ENCODE assay signal across 21 cellular contexts in the genomic region with DNA sequence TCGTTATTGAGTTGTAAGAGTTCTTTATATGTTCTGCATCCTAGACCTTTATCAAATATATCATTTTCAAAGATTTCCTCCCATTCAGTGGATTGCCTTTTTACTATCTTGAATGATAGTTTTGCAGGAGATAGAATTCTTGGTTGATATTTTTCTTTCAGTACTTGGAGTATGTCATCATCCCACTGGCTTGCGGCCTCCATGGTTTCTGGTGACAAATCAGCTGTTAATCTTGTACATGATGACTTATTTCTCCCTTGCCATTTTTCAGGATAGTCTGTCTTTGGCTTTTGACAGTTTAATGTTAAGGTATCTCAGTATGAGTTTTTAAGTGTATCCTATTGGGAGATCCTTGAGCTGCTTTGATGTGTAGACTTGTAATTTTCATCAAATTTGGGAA. TPM values are rescaled to one million over a fixed set of nuclear protein-coding genes. Genes with fewer than 3 reads are reported as not detected.
A peak's percentile ranks its signal among the peaks of the same experiment; 100 is the strongest.
DNase-seq lines count a peak whose midpoint lies in the region; ATAC-seq, FAIRE-seq and TF ChIP-seq lines count a peak whose summit lies in the region.
"Had no signal": no experiment of that assay in that cellular context is flagged by ENCODE, and none has a peak within 500 bp of the region (broad histone marks: within the 10 kb centered on the region; RNA-seq: fewer than 3 reads in every experiment).

No MANE protein-coding gene starts in this region.

- H2AFZ ChIP-seq in HepG2 (ENCODE audit: low read length) = no peak overlapping the region

- ATAC-seq in HepG2 (no peak), right lobe of liver (no peak)

- TF ChIP-seq RAD21 in HepG2 (CRISPR knock-in tag; IDR thresholded peaks at IDR 0.05) = no peak

- H3K4me3 Mint-ChIP-seq in chondrocyte (ENCODE audit: unreplicated experiment) = no peak overlapping the region
- H3K4me3 Mint-ChIP-seq: HFFc6 had no signal

- H3K27me3 ChIP-seq in HepG2 (ENCODE audit: control insufficient read depth in 1 of 2, insufficient read depth in 2 of 2, low read length in 2 of 2) (no peaks in the 10 kb centered on the region), right lobe of liver (no peaks in the 10 kb centered on the region), stomach (no peaks in the 10 kb centered on the region)

- CTCF ChIA-PET in HepG2 (lab: Yijun Ruan, JAX; ENCODE audit: low intra/inter-chr PET ratio, low total read pairs) = no interaction called here
- CTCF ChIA-PET in HEK293 (lab: Yijun Ruan, JAX) = no interaction called here

- H3K9ac ChIP-seq in HepG2 (ENCODE audit: insufficient read depth, low read depth, low read length) = no peak overlapping the region

- POLR2A ChIA-PET in HepG2 (lab: Yijun Ruan, JAX) (interaction anchor here (0.5 kb wide), 1 partner anchor 17 kb away, joined by 3 read pairs; no protein-coding TSS in a partner anchor), HEK293 (lab: Yijun Ruan, JAX) (interaction anchor here (0.7 to 1.4 kb wide), 2 partner anchors 9 to 1314 kb away, joined by 3 to 5 read pairs; a partner anchor contains a TSS)

- no TSS peak for BruUV-seq in HepG2 (replicated peaks; lab: Mats Ljungman, UMichigan)

- no peaks in the 10 kb centered on the region for H3K27me3 Mint-ChIP-seq in chondrocyte (ENCODE audit: low read depth)

- H4K20me1 ChIP-seq in HepG2 (ENCODE audit: insufficient read depth, low read length) = no peaks in the 10 kb centered on the region

- TF ChIP-seq POLR2A in HepG2 (IDR thresholded peaks at IDR 0.05; ENCODE audit: insufficient read depth in 1 of 2, low read depth in 2 of 2, low read length in 2 of 2) (no peak), right lobe of liver (IDR thresholded peaks at IDR 0.05) (no peak), stomach (IDR thresholded peaks at IDR 0.05) (no peak)

- intact Hi-C loops in HepG2 (cut with micrococcal nuclease; ENCODE audit: unreplicated experiment) (no loop called here), right lobe of liver (cut with DNase I) (no loop called here), stomach (cut with DNase I; ENCODE audit: low total_unique reads) (no loop called here)

- H3K27ac Mint-ChIP-seq in chondrocyte (ENCODE audit: unreplicated experiment) = no peak overlapping the region
- H3K27ac Mint-ChIP-seq: HFFc6 had no signal

- no peak overlapping the region for H3K4me3 ChIP-seq in HepG2 (replicated peaks in 1 of 3; ENCODE audit: insufficient read depth in 1 of 3, low read depth in 2 of 3, low read length in 3 of 3)
- H3K4me3 ChIP-seq in right lobe of liver = no peak overlapping the region
- H3K4me3 ChIP-seq in HEK293 (ENCODE audit: low read depth, low read length) = no peak overlapping the region
- H3K4me3 ChIP-seq in stomach = no peak overlapping the region

- H3K4me2 ChIP-seq in HepG2 (ENCODE audit: low read depth, low read length) = no peak overlapping the region

- no peaks in the 10 kb centered on the region for H3K79me2 ChIP-seq in HepG2 (ENCODE audit: insufficient read depth, low read length)

- H3K4me1 Mint-ChIP-seq in chondrocyte (ENCODE audit: low read depth) = no peaks in the 10 kb centered on the region

- no peak for TF ChIP-seq CTCF in HepG2 (CRISPR knock-in tag; IDR thresholded peaks at IDR 0.05)
- no peak for TF ChIP-seq CTCF in right lobe of liver (IDR thresholded peaks at IDR 0.05)
- TF ChIP-seq CTCF in HEK293 (tag by site-specific recombination; IDR thresholded peaks at IDR 0.05) = no peak
- no peak for TF ChIP-seq CTCF in stomach (IDR thresholded peaks at IDR 0.05)
- no peak for TF ChIP-seq CTCF in chondrocyte (IDR thresholded peaks at IDR 0.05)

- in situ Hi-C loops in HepG2 (cut with HindIII; ENCODE audit: extremely low pct_ligation_motif_present, low pct_unique_long_range_greater_than_20kb) = no loop called here

- H3K9me3 ChIP-seq in HepG2 (ENCODE audit: low read length) (peaks cover 53% of the 10 kb centered on the region), right lobe of liver (peaks cover 0 to 44% (median 30%) of the 10 kb centered on the region in 4 donors), HEK293 (ENCODE audit: control insufficient read depth, insufficient read depth, low read depth, low read length) (no peaks in the 10 kb centered on the region), stomach (peaks cover 55 to 92% (median 80%) of the 10 kb centered on the region in 4 donors)

- no peak for FAIRE-seq in HepG2 (lab: Jason Lieb, UNC)
- FAIRE-seq: GM12891, GM19239, RCC 7860 had no signal

- 98% methylated on average over 2 of the region's 2 CpGs for WGBS in HepG2 (ENCODE audit: low lambda C conversion rate)
- 88% methylated on average over 2 of the region's 2 CpGs for WGBS in right lobe of liver (ENCODE audit: insufficient coverage, low coverage, low lambda C conversion rate, missing lambda C conversion rate)
- 94 to 99% (median 98%) methylated on average over 2 of the region's 2 CpGs for WGBS in stomach, 5 donors

- H3K4me1 ChIP-seq in HepG2 (ENCODE audit: insufficient read depth, low read length) (no peaks in the 10 kb centered on the region), right lobe of liver (no peaks in the 10 kb centered on the region), HEK293 (ENCODE audit: control insufficient read depth, insufficient read depth, low read length) (no peaks in the 10 kb centered on the region), stomach (no peaks in the 10 kb centered on the region)

- H3K36me3 ChIP-seq in HepG2 (replicated peaks in 1 of 2; ENCODE audit: control insufficient read depth in 1 of 2, insufficient read depth in 2 of 2, low read length in 2 of 2) (peaks cover 29 to 82% of the 10 kb centered on the region in 2 experiments), right lobe of liver (peaks cover 19 to 82% (median 73%) of the 10 kb centered on the region in 4 donors), HEK293 (ENCODE audit: control insufficient read depth in 2 of 2, insufficient read depth in 1 of 2, low read length in 2 of 2) (peaks cover 39 to 98% of the 10 kb centered on the region in 2 experiments), stomach (peaks cover 97 to 100% (median 100%) of the 10 kb centered on the region in 4 donors)

- H3K36me3 Mint-ChIP-seq in chondrocyte (ENCODE audit: low read depth) = peaks cover 84% of the 10 kb centered on the region

- H3K27ac ChIP-seq in HepG2 (ENCODE audit: extremely low read length, insufficient read depth, low read length) (no peak overlapping the region), right lobe of liver (no peak overlapping the region), HEK293 (ENCODE audit: extremely low read depth, low read depth, low read length) (no peak overlapping the region), stomach (no peak overlapping the region)
- H3K27ac ChIP-seq: C4-2B had no signal

- no peak for TF ChIP-seq EP300 in HepG2 (IDR thresholded peaks at IDR 0.05; ENCODE audit: low read depth in 2 of 2, low read length in 2 of 2)
- TF ChIP-seq EP300 in HepG2 (CRISPR knock-in tag; IDR thresholded peaks at IDR 0.05; ENCODE audit: borderline replicate concordance) = no peak
- TF ChIP-seq EP300 in stomach (IDR thresholded peaks at IDR 0.05) = no peak

- H3K9me3 Mint-ChIP-seq in chondrocyte (ENCODE audit: low read depth) = peaks cover 52% of the 10 kb centered on the region

- DNase-seq in HepG2 (ENCODE audit: low spot score) = no peak
- no peak for DNase-seq in right lobe of liver
- DNase-seq in amniotic epithelial cell (ENCODE audit: low read depth) = peak; percentile 21
- no peak for DNase-seq in medulla oblongata (ENCODE audit: extremely low spot score)
- no peak for DNase-seq in stomach
- DNase-seq in chondrocyte (ENCODE audit: low spot score) = no peak
- DNase-seq: COR-L47, GOT3, HFFc6, KG1, NCI-H1417, NCI-H2029, NCI-H510A, NCI-H82, SHP77 treated with DMSO at 0.1 percent for 48 hours had no signal

RNA-seq across cellular contexts. Expression of a gene that starts 8.5 kb away (rescaled TPM):
- total RNA-seq in HepG2 (2016; rRNA removed; fragmentation: Illumina TruSeq; extraction: Trizol) = 7.8 and 10.0 TPM in 2 replicates
- 0.71 and 0.88 TPM in 2 replicates for total RNA-seq in HepG2 (2016; cell fraction: cytosol; rRNA removed; fragmentation: Illumina TruSeq; extraction: Trizol; ENCODE audit: low read depth)
- 8.6 and 9.5 TPM in 2 replicates for total RNA-seq in HepG2 (2016; cell fraction: insoluble cytoplasmic fraction; rRNA removed; fragmentation: Illumina TruSeq; extraction: Trizol)
- 3.4 and 3.8 TPM in 2 replicates for total RNA-seq in HepG2 (2016; cell fraction: membrane; rRNA removed; fragmentation: Illumina TruSeq; extraction: Trizol)
- total RNA-seq in HepG2 (2016; cell fraction: nucleus; rRNA removed; fragmentation: Illumina TruSeq; extraction: Trizol) = 6.4 and 8.7 TPM in 2 replicates
- polyA plus RNA-seq in HepG2 (2011; rRNA removed) = 2.0 and 2.1 TPM in 2 replicates
- 1.2 TPM in 2 replicates for polyA plus RNA-seq in HepG2 (2011; cell fraction: cytosol; rRNA removed)
- 3.4 TPM in 2 replicates for polyA plus RNA-seq in HepG2 (2011; cell fraction: nucleus; rRNA removed)
- 1.3 and 1.5 TPM in 2 replicates for polyA plus RNA-seq in HepG2 (2012)
- 0.40 TPM in 2 replicates for polyA plus RNA-seq in HepG2 (2016; cell fraction: cytosol; fragmentation: Illumina TruSeq; extraction: Trizol; ENCODE audit: low read depth)
- 2.5 and 2.6 TPM in 2 replicates for polyA plus RNA-seq in HepG2 (2016; cell fraction: insoluble cytoplasmic fraction; fragmentation: Illumina TruSeq; extraction: Trizol; ENCODE audit: low read depth)
- 0.63 and 0.64 TPM in 2 replicates for polyA plus RNA-seq in HepG2 (2016; cell fraction: membrane; fragmentation: Illumina TruSeq; extraction: Trizol; ENCODE audit: low read depth)
- polyA plus RNA-seq in HepG2 (2016; cell fraction: nucleus; fragmentation: Illumina TruSeq; extraction: Trizol; ENCODE audit: insufficient read depth, low read depth) = 5.8 and 6.3 TPM in 2 replicates
- polyA minus RNA-seq in HepG2 (2011; rRNA and poly(A)+ RNA removed; ENCODE audit: low replicate concordance) = 7.5 and 21.3 TPM in 2 replicates
- 3.1 and 4.2 TPM in 2 replicates for polyA minus RNA-seq in HepG2 (2011; cell fraction: cytosol; rRNA and poly(A)+ RNA removed)
- 17.9 and 18.5 TPM in 2 replicates for polyA minus RNA-seq in HepG2 (2011; cell fraction: nucleus; rRNA and poly(A)+ RNA removed)
- total RNA-seq in right lobe of liver = 1 to 10 TPM; 3.2 to 3.9 (median 3.5) TPM
- 10 to 100 TPM in 3 of 5 donors, 1 to 10 TPM in 2; 7.2 to 41.4 (median 14.9) TPM for total RNA-seq in stomach
- polyA plus RNA-seq in stomach = 1 to 10 TPM; 1.3 to 2.2 (median 2.1) TPM
- 8.1 to 11.6 TPM (median 8.2 TPM) in 3 replicates for total RNA-seq in chondrocyte

RNA-seq across cellular contexts. Expression of a gene that starts 19.5 kb away (rescaled TPM):
- not detected in 2 replicates for total RNA-seq in HepG2 (2016; rRNA removed; fragmentation: Illumina TruSeq; extraction: Trizol)
- not detected in 2 replicates for total RNA-seq in HepG2 (2016; cell fraction: cytosol; rRNA removed; fragmentation: Illumina TruSeq; extraction: Trizol; ENCODE audit: low read depth)
- not detected in 2 replicates for total RNA-seq in HepG2 (2016; cell fraction: insoluble cytoplasmic fraction; rRNA removed; fragmentation: Illumina TruSeq; extraction: Trizol)
- not detected in 2 replicates for total RNA-seq in HepG2 (2016; cell fraction: membrane; rRNA removed; fragmentation: Illumina TruSeq; extraction: Trizol)
- not detected in 2 replicates for total RNA-seq in HepG2 (2016; cell fraction: nucleus; rRNA removed; fragmentation: Illumina TruSeq; extraction: Trizol)
- polyA plus RNA-seq in HepG2 (2011; rRNA removed) = not detected in 2 replicates
- not detected in 2 replicates for polyA plus RNA-seq in HepG2 (2011; cell fraction: cytosol; rRNA removed)
- not detected in 2 replicates for polyA plus RNA-seq in HepG2 (2011; cell fraction: nucleus; rRNA removed)
- not detected in 2 replicates for polyA plus RNA-seq in HepG2 (2012)
- not detected in 2 replicates for polyA plus RNA-seq in HepG2 (2016; cell fraction: cytosol; fragmentation: Illumina TruSeq; extraction: Trizol; ENCODE audit: low read depth)
- not detected in 2 replicates for polyA plus RNA-seq in HepG2 (2016; cell fraction: insoluble cytoplasmic fraction; fragmentation: Illumina TruSeq; extraction: Trizol; ENCODE audit: low read depth)
- not detected in 2 replicates for polyA plus RNA-seq in HepG2 (2016; cell fraction: membrane; fragmentation: Illumina TruSeq; extraction: Trizol; ENCODE audit: low read depth)
- polyA plus RNA-seq in HepG2 (2016; cell fraction: nucleus; fragmentation: Illumina TruSeq; extraction: Trizol; ENCODE audit: insufficient read depth, low read depth) = not detected in 2 replicates
- not detected in 2 replicates for polyA minus RNA-seq in HepG2 (2011; rRNA and poly(A)+ RNA removed; ENCODE audit: low replicate concordance)
- polyA minus RNA-seq in HepG2 (2011; cell fraction: cytosol; rRNA and poly(A)+ RNA removed) = not detected in 2 replicates
- polyA minus RNA-seq in HepG2 (2011; cell fraction: nucleus; rRNA and poly(A)+ RNA removed) = not detected in 2 replicates
- total RNA-seq in right lobe of liver = not detected
- total RNA-seq in stomach = not detected
- polyA plus RNA-seq in stomach = not detected
- total RNA-seq in chondrocyte = not detected in 3 replicates
- total RNA-seq: HFFc6, M059J had no signal

RNA-seq across cellular contexts. Expression of a gene that starts 28.9 kb away (rescaled TPM):
- total RNA-seq in HepG2 (2016; rRNA removed; fragmentation: Illumina TruSeq; extraction: Trizol) (not detected in 2 replicates), right lobe of liver (not detected), stomach (not detected), chondrocyte (not detected in 3 replicates)
- not detected in 2 replicates for total RNA-seq in HepG2 (2016; cell fraction: cytosol; rRNA removed; fragmentation: Illumina TruSeq; extraction: Trizol; ENCODE audit: low read depth)
- total RNA-seq in HepG2 (2016; cell fraction: insoluble cytoplasmic fraction; rRNA removed; fragmentation: Illumina TruSeq; extraction: Trizol) = not detected in 2 replicates
- not detected in 2 replicates for total RNA-seq in HepG2 (2016; cell fraction: membrane; rRNA removed; fragmentation: Illumina TruSeq; extraction: Trizol)
- not detected in 2 replicates for total RNA-seq in HepG2 (2016; cell fraction: nucleus; rRNA removed; fragmentation: Illumina TruSeq; extraction: Trizol)
- polyA plus RNA-seq in HepG2 (2011; rRNA removed) (not detected in 2 replicates), stomach (not detected)
- polyA plus RNA-seq in HepG2 (2011; cell fraction: cytosol; rRNA removed) = not detected in 2 replicates
- not detected in 2 replicates for polyA plus RNA-seq in HepG2 (2011; cell fraction: nucleus; rRNA removed)
- polyA plus RNA-seq in HepG2 (2012) = not detected in 2 replicates
- polyA plus RNA-seq in HepG2 (2016; cell fraction: cytosol; fragmentation: Illumina TruSeq; extraction: Trizol; ENCODE audit: low read depth) = not detected in 2 replicates
- not detected in 2 replicates for polyA plus RNA-seq in HepG2 (2016; cell fraction: insoluble cytoplasmic fraction; fragmentation: Illumina TruSeq; extraction: Trizol; ENCODE audit: low read depth)
- polyA plus RNA-seq in HepG2 (2016; cell fraction: membrane; fragmentation: Illumina TruSeq; extraction: Trizol; ENCODE audit: low read depth) = not detected in 2 replicates
- polyA plus RNA-seq in HepG2 (2016; cell fraction: nucleus; fragmentation: Illumina TruSeq; extraction: Trizol; ENCODE audit: insufficient read depth, low read depth) = not detected in 2 replicates
- not detected in 2 replicates for polyA minus RNA-seq in HepG2 (2011; rRNA and poly(A)+ RNA removed; ENCODE audit: low replicate concordance)
- not detected in 2 replicates for polyA minus RNA-seq in HepG2 (2011; cell fraction: cytosol; rRNA and poly(A)+ RNA removed)
- not detected in 2 replicates for polyA minus RNA-seq in HepG2 (2011; cell fraction: nucleus; rRNA and poly(A)+ RNA removed)
- total RNA-seq: HFFc6, M059J had no signal

RNA-seq across cellular contexts. Expression of a gene that starts 38.0 kb away (rescaled TPM):
- total RNA-seq in HepG2 (2016; rRNA removed; fragmentation: Illumina TruSeq; extraction: Trizol) (not detected in 2 replicates), right lobe of liver (not detected), stomach (not detected), chondrocyte (not detected in 3 replicates)
- total RNA-seq in HepG2 (2016; cell fraction: cytosol; rRNA removed; fragmentation: Illumina TruSeq; extraction: Trizol; ENCODE audit: low read depth) = not detected in 2 replicates
- total RNA-seq in HepG2 (2016; cell fraction: insoluble cytoplasmic fraction; rRNA removed; fragmentation: Illumina TruSeq; extraction: Trizol) = not detected in 2 replicates
- not detected in 2 replicates for total RNA-seq in HepG2 (2016; cell fraction: membrane; rRNA removed; fragmentation: Illumina TruSeq; extraction: Trizol)
- not detected in 2 replicates for total RNA-seq in HepG2 (2016; cell fraction: nucleus; rRNA removed; fragmentation: Illumina TruSeq; extraction: Trizol)
- polyA plus RNA-seq in HepG2 (2011; rRNA removed) (not detected in 2 replicates), stomach (not detected)
- polyA plus RNA-seq in HepG2 (2011; cell fraction: cytosol; rRNA removed) = not detected in 2 replicates
- polyA plus RNA-seq in HepG2 (2011; cell fraction: nucleus; rRNA removed) = not detected in 2 replicates
- not detected in 2 replicates for polyA plus RNA-seq in HepG2 (2012)
- not detected in 2 replicates for polyA plus RNA-seq in HepG2 (2016; cell fraction: cytosol; fragmentation: Illumina TruSeq; extraction: Trizol; ENCODE audit: low read depth)
- not detected in 2 replicates for polyA plus RNA-seq in HepG2 (2016; cell fraction: insoluble cytoplasmic fraction; fragmentation: Illumina TruSeq; extraction: Trizol; ENCODE audit: low read depth)
- not detected in 2 replicates for polyA plus RNA-seq in HepG2 (2016; cell fraction: membrane; fragmentation: Illumina TruSeq; extraction: Trizol; ENCODE audit: low read depth)
- not detected in 2 replicates for polyA plus RNA-seq in HepG2 (2016; cell fraction: nucleus; fragmentation: Illumina TruSeq; extraction: Trizol; ENCODE audit: insufficient read depth, low read depth)
- not detected in 2 replicates for polyA minus RNA-seq in HepG2 (2011; rRNA and poly(A)+ RNA removed; ENCODE audit: low replicate concordance)
- not detected in 2 replicates for polyA minus RNA-seq in HepG2 (2011; cell fraction: cytosol; rRNA and poly(A)+ RNA removed)
- polyA minus RNA-seq in HepG2 (2011; cell fraction: nucleus; rRNA and poly(A)+ RNA removed) = not detected in 2 replicates
- total RNA-seq: HFFc6, M059J had no signal

RNA-seq across cellular contexts. Expression of a gene that starts 47.6 kb away (rescaled TPM):
- total RNA-seq in HepG2 (2016; rRNA removed; fragmentation: Illumina TruSeq; extraction: Trizol) (not detected in 2 replicates), right lobe of liver (not detected), stomach (not detected), chondrocyte (not detected in 3 replicates)
- not detected in 2 replicates for total RNA-seq in HepG2 (2016; cell fraction: cytosol; rRNA removed; fragmentation: Illumina TruSeq; extraction: Trizol; ENCODE audit: low read depth)
- total RNA-seq in HepG2 (2016; cell fraction: insoluble cytoplasmic fraction; rRNA removed; fragmentation: Illumina TruSeq; extraction: Trizol) = not detected in 2 replicates
- not detected in 2 replicates for total RNA-seq in HepG2 (2016; cell fraction: membrane; rRNA removed; fragmentation: Illumina TruSeq; extraction: Trizol)
- not detected in 2 replicates for total RNA-seq in HepG2 (2016; cell fraction: nucleus; rRNA removed; fragmentation: Illumina TruSeq; extraction: Trizol)
- polyA plus RNA-seq in HepG2 (2011; rRNA removed) (not detected in 2 replicates), stomach (not detected)
- polyA plus RNA-seq in HepG2 (2011; cell fraction: cytosol; rRNA removed) = not detected in 2 replicates
- not detected in 2 replicates for polyA plus RNA-seq in HepG2 (2011; cell fraction: nucleus; rRNA removed)
- polyA plus RNA-seq in HepG2 (2012) = not detected in 2 replicates
- not detected in 2 replicates for polyA plus RNA-seq in HepG2 (2016; cell fraction: cytosol; fragmentation: Illumina TruSeq; extraction: Trizol; ENCODE audit: low read depth)
- not detected in 2 replicates for polyA plus RNA-seq in HepG2 (2016; cell fraction: insoluble cytoplasmic fraction; fragmentation: Illumina TruSeq; extraction: Trizol; ENCODE audit: low read depth)
- polyA plus RNA-seq in HepG2 (2016; cell fraction: membrane; fragmentation: Illumina TruSeq; extraction: Trizol; ENCODE audit: low read depth) = not detected in 2 replicates
- polyA plus RNA-seq in HepG2 (2016; cell fraction: nucleus; fragmentation: Illumina TruSeq; extraction: Trizol; ENCODE audit: insufficient read depth, low read depth) = not detected in 2 replicates
- polyA minus RNA-seq in HepG2 (2011; rRNA and poly(A)+ RNA removed; ENCODE audit: low replicate concordance) = not detected in 2 replicates
- polyA minus RNA-seq in HepG2 (2011; cell fraction: cytosol; rRNA and poly(A)+ RNA removed) = not detected in 2 replicates
- not detected in 2 replicates for polyA minus RNA-seq in HepG2 (2011; cell fraction: nucleus; rRNA and poly(A)+ RNA removed)
- total RNA-seq: HFFc6, M059J had no signal
